Comparison of ENCODE assay signal across 16 cellular contexts in the genomic region with DNA sequence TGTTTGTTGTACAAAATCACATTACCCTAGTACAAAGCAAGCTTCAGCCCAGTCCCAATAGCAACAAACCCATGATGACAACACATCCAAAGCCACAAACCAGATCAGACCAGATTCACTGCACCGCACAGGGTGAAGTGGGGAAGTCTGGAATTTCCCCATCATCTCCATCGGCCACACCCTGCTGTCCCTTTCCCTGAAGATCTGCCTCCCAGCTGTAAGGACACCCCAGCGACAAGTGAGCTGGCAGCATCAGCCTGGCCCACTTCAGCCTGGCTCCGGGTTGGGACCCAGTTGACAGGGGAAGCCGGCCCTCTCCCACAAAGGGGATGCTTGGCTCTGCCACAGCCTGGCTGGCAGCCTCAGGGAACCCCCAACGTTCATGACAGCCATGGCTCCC.
DNase-seq lines count a peak whose midpoint lies in the region; ATAC-seq and TF ChIP-seq lines count a peak whose summit lies in the region.
"Had no signal": no experiment of that assay in that cellular context is flagged by ENCODE, and none has a peak within 500 bp of the region (broad histone marks: within the 10 kb centered on the region; RNA-seq: fewer than 3 reads in every experiment).

No MANE protein-coding gene starts in this region.

- peak; percentile 38 for DNase-seq in CD1c-positive myeloid dendritic cell (ENCODE audit: extremely low spot score)
- peak; percentile 4 for DNase-seq in brain microvascular endothelial cell
- no peak for DNase-seq in memory B cell (ENCODE audit: low spot score in 2 of 2)
- no peak for DNase-seq in thyroid gland
- DNase-seq: activated CD4-positive, alpha-beta T cell treated with anti-CD3 and anti-CD28 coated beads for 48 hours; central memory CD4-positive, alpha-beta T cell; esophagus squamous epithelium; substantia nigra; SW 1271 had no signal

- H3K9me3 ChIP-seq in HEK293 (ENCODE audit: control insufficient read depth, insufficient read depth, low read depth, low read length) (no peaks in the 10 kb centered on the region), thyroid gland (no peaks in the 10 kb centered on the region)
- H3K9me3 ChIP-seq: BLaER1 treated with 17β-estradiol and CSF1 and Interleukin-3, amounts not matched to agents 10 nM and 100 nM; esophagus squamous epithelium had no signal

- intact Hi-C loops in thyroid gland (cut with DNase I): no loop called here

- H3K36me3 ChIP-seq in HEK293 (ENCODE audit: control insufficient read depth in 2 of 2, insufficient read depth in 1 of 2, low read length in 2 of 2) (peaks cover 0 to 4% of the 10 kb centered on the region in 2 experiments; a peak in 1 of 3 replicates), brain microvascular endothelial cell (replicated peaks) (no peaks in the 10 kb centered on the region), thyroid gland (no peaks in the 10 kb centered on the region)
- H3K36me3 ChIP-seq: esophagus squamous epithelium had no signal

- 60 to 63% methylated on average over 5 to 6 of the region's 6 CpGs for WGBS in thyroid gland, 2 donors

- in situ Hi-C loops in brain microvascular endothelial cell (cut with HindIII; ENCODE audit: low pct_ligation_motif_present, low sequenced_read_pairs): no loop called here

- H3K27ac Mint-ChIP-seq in memory B cell: peak overlapping the region; percentile 38

- ATAC-seq in memory B cell (ENCODE audit: low read depth) (no peak), HG03520 (IDR thresholded peaks at IDR 0.05; ENCODE audit: unreplicated experiment) (no peak), HG02884 (IDR thresholded peaks at IDR 0.05; ENCODE audit: unreplicated experiment) (no peak), HG02885 (IDR thresholded peaks at IDR 0.05; ENCODE audit: poor library complexity, unreplicated experiment) (no peak)

- POLR2A ChIA-PET in HEK293 (lab: Yijun Ruan, JAX): no interaction called here

- H3K27me3 Mint-ChIP-seq in memory B cell: no peaks in the 10 kb centered on the region

- H3K4me1 ChIP-seq in HEK293 (ENCODE audit: control insufficient read depth, insufficient read depth, low read length): no peaks in the 10 kb centered on the region
- peaks cover 0 to 11% of the 10 kb centered on the region in 2 donors for H3K4me1 ChIP-seq in thyroid gland
- H3K4me1 ChIP-seq: esophagus squamous epithelium had no signal

- CTCF ChIA-PET in HEK293 (lab: Yijun Ruan, JAX): interaction anchor here (0.6 to 2.0 kb wide), 2 partner anchors 10 to 511 kb away, joined by 3 to 19 read pairs; no protein-coding TSS in a partner anchor

- H3K36me3 Mint-ChIP-seq in memory B cell: peaks cover 4% of the 10 kb centered on the region

- peaks cover 10% of the 10 kb centered on the region for H3K4me1 Mint-ChIP-seq in memory B cell

- no peak overlapping the region for H3K27ac ChIP-seq in HEK293 (ENCODE audit: extremely low read depth, low read depth, low read length)
- no peak overlapping the region for H3K27ac ChIP-seq in brain microvascular endothelial cell
- H3K27ac ChIP-seq in thyroid gland: no peak overlapping the region
- H3K27ac ChIP-seq: esophagus squamous epithelium, HL-60 had no signal

- H3K4me3 ChIP-seq in HEK293 (ENCODE audit: low read depth, low read length): no peak overlapping the region
- no peak overlapping the region for H3K4me3 ChIP-seq in brain microvascular endothelial cell (ENCODE audit: low read depth, low read length)
- H3K4me3 ChIP-seq in thyroid gland (replicated peaks in 1 of 3): no peak overlapping the region
- H3K4me3 ChIP-seq: BLaER1 treated with 17β-estradiol and CSF1 and Interleukin-3, amounts not matched to agents 10 nM and 100 nM; esophagus squamous epithelium had no signal

- H3K9me3 Mint-ChIP-seq in memory B cell: no peaks in the 10 kb centered on the region
- H3K9me3 Mint-ChIP-seq: nephron had no signal

- H3K27me3 ChIP-seq in brain microvascular endothelial cell (replicated peaks) (no peaks in the 10 kb centered on the region), thyroid gland (no peaks in the 10 kb centered on the region)
- H3K27me3 ChIP-seq: BLaER1 treated with 17β-estradiol and CSF1 and Interleukin-3, amounts not matched to agents 10 nM and 100 nM; esophagus squamous epithelium had no signal

- no peak for TF ChIP-seq POLR2A in thyroid gland (IDR thresholded peaks at IDR 0.05)

- TF ChIP-seq CTCF in HEK293 (tag by site-specific recombination; IDR thresholded peaks at IDR 0.05): no peak
- no peak for TF ChIP-seq CTCF in brain microvascular endothelial cell (IDR thresholded peaks at IDR 0.05; ENCODE audit: low read depth, low read length, missing control alignments)
- TF ChIP-seq CTCF in thyroid gland (IDR thresholded peaks at IDR 0.05): no peak

- H3K4me3 Mint-ChIP-seq in memory B cell: no peak overlapping the region
- H3K4me3 Mint-ChIP-seq: nephron had no signal

TF ChIP-seq in HEK293, 187 proteins besides CTCF, POLR2A, EP300 and RAD21:
- TF ChIP-seq ZNF561 (tag by site-specific recombination; IDR thresholded peaks at IDR 0.05; ENCODE audit: borderline replicate concordance) (no peak), SP2 (tag by site-specific recombination; IDR thresholded peaks at IDR 0.05) (no peak), SCRT2 (tag by site-specific recombination; IDR thresholded peaks at IDR 0.05) (0 out of 2 replicates have a peak, but pooled peaks have one; percentile 12), ZNF221 (tag by site-specific recombination; IDR thresholded peaks at IDR 0.05; ENCODE audit: borderline replicate concordance) (no peak), ZNF341 (tag by site-specific recombination; IDR thresholded peaks at IDR 0.05; ENCODE audit: low read depth) (no peak), ZNF24 (tag by site-specific recombination; IDR thresholded peaks at IDR 0.05) (no peak)
- TF ChIP-seq, protein P1, sequence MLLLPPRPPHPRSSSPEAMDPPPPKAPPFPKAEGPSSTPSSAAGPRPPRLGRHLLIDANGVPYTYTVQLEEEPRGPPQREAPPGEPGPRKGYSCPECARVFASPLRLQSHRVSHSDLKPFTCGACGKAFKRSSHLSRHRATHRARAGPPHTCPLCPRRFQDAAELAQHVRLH (tag by site-specific recombination; IDR thresholded peaks at IDR 0.05): no peak
- TF ChIP-seq, protein P2, sequence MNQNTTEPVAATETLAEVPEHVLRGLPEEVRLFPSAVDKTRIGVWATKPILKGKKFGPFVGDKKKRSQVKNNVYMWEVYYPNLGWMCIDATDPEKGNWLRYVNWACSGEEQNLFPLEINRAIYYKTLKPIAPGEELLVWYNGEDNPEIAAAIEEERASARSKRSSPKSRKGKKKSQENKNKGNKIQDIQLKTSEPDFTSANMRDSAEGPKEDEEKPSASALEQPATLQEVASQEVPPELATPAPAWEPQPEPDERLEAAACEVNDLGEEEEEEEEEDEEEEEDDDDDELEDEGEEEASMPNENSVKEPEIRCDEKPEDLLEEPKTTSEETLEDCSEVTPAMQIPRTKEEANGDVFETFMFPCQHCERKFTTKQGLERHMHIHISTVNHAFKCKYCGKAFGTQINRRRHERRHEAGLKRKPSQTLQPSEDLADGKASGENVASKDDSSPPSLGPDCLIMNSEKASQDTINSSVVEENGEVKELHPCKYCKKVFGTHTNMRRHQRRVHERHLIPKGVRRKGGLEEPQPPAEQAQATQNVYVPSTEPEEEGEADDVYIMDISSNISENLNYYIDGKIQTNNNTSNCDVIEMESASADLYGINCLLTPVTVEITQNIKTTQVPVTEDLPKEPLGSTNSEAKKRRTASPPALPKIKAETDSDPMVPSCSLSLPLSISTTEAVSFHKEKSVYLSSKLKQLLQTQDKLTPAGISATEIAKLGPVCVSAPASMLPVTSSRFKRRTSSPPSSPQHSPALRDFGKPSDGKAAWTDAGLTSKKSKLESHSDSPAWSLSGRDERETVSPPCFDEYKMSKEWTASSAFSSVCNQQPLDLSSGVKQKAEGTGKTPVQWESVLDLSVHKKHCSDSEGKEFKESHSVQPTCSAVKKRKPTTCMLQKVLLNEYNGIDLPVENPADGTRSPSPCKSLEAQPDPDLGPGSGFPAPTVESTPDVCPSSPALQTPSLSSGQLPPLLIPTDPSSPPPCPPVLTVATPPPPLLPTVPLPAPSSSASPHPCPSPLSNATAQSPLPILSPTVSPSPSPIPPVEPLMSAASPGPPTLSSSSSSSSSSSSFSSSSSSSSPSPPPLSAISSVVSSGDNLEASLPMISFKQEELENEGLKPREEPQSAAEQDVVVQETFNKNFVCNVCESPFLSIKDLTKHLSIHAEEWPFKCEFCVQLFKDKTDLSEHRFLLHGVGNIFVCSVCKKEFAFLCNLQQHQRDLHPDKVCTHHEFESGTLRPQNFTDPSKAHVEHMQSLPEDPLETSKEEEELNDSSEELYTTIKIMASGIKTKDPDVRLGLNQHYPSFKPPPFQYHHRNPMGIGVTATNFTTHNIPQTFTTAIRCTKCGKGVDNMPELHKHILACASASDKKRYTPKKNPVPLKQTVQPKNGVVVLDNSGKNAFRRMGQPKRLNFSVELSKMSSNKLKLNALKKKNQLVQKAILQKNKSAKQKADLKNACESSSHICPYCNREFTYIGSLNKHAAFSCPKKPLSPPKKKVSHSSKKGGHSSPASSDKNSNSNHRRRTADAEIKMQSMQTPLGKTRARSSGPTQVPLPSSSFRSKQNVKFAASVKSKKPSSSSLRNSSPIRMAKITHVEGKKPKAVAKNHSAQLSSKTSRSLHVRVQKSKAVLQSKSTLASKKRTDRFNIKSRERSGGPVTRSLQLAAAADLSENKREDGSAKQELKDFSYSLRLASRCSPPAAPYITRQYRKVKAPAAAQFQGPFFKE (tag by site-specific recombination; IDR thresholded peaks at IDR 0.05; ENCODE audit: borderline replicate concordance): no peak

Comparison
In these comparisons a context has a peak if more than half of its experiments do, and no peak if none do; other contexts are left out.
1. DNase-seq: peak in CD1c-positive myeloid dendritic cell (single experiment) and brain microvascular endothelial cell (single experiment); none in memory B cell (0 of 2) and thyroid gland (0 of 2).